13 cellular contexts compared by ENCODE assay signal in the genomic region with DNA sequence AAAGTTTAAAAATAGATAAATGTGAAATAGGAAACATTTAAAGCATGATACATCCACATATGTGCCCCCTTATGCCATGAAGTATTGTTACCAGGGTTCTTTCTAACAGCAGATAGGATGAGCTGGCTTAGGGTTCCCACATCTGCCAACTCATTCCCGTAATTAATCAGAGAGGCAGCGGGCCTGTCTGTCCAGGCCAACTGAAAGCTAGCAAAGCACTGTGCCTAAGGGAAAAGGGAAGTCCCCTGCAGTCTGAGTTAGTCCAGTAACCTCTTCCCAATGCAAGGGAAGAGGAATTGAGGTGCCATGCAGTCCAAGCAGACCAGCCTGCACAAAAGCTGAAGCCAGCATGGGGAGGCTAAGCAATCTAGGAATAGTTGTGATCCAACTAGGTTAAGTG. TPM values are rescaled to one million over a fixed set of nuclear protein-coding genes. Genes with fewer than 3 reads are reported as not detected.
A peak's percentile ranks its signal among the peaks of the same experiment; 100 is the strongest.
DNase-seq lines count a peak whose midpoint lies in the region; ATAC-seq and TF ChIP-seq lines count a peak whose summit lies in the region.
"Had no signal": no experiment of that assay in that cellular context is flagged by ENCODE, and none has a peak within 500 bp of the region (broad histone marks: within the 10 kb centered on the region; RNA-seq: fewer than 3 reads in every experiment).

No MANE protein-coding gene starts in this region.

- no peak for DNase-seq in activated T-cell treated with anti-CD3 and anti-CD28 coated beads, Interleukin-2, amount 50 U/mL, for 24 hours
- DNase-seq in activated T-cell treated with anti-CD3 and anti-CD28 coated beads for 4 hours, result no peak
- DNase-seq in NCI-H1694 (lab: John Stamatoyannopoulos, UW), result peak; percentile 41
- no peak for DNase-seq in activated naive CD8-positive, alpha-beta T cell treated with anti-CD3 and anti-CD28 coated beads for 36 hours
- no peak for DNase-seq in natural killer cell
- no peak for DNase-seq in stimulated activated CD4-positive, alpha-beta T cell treated with anti-CD3 and anti-CD28 coated beads, Interleukin-4, amount 100 ng/mL, for 24 hours
- no peak for DNase-seq in stimulated activated CD4-positive, alpha-beta T cell treated with anti-CD3 and anti-CD28 coated beads, Interleukin-2, amount 100 ng/mL, for 24 hours
- DNase-seq: activated T-cell treated with anti-CD3 and anti-CD28 coated beads, Interleukin-2, amount 50 U/mL, for 4 hours; Caco-2; lower lobe of right lung; NCI-H1105; NCI-H2171 had no signal

- intact Hi-C loops in natural killer cell (cut with micrococcal nuclease), result no loop called here

- TF ChIP-seq CTCF in natural killer cell (IDR thresholded peaks at IDR 0.05), result no peak

- no peak overlapping the region for H3K4me3 Mint-ChIP-seq in activated T-cell treated with anti-CD3 and anti-CD28 coated beads, Interleukin-2, amount 50 U/mL, for 24 hours
- no peak overlapping the region for H3K4me3 Mint-ChIP-seq in activated naive CD8-positive, alpha-beta T cell treated with anti-CD3 and anti-CD28 coated beads for 36 hours
- H3K4me3 Mint-ChIP-seq in natural killer cell, result no peak overlapping the region
- H3K4me3 Mint-ChIP-seq: activated T-cell treated with anti-CD3 and anti-CD28 coated beads, Interleukin-2, amount 50 U/mL, for 4 hours had no signal

- H3K27me3 Mint-ChIP-seq in activated T-cell treated with anti-CD3 and anti-CD28 coated beads, Interleukin-2, amount 50 U/mL, for 24 hours, result no peaks in the 10 kb centered on the region
- no peaks in the 10 kb centered on the region for H3K27me3 Mint-ChIP-seq in activated naive CD8-positive, alpha-beta T cell treated with anti-CD3 and anti-CD28 coated beads for 36 hours
- H3K27me3 Mint-ChIP-seq in natural killer cell (ENCODE audit: low read depth in 2 of 2), result no peaks in the 10 kb centered on the region

- peaks cover 60% of the 10 kb centered on the region for H3K4me1 Mint-ChIP-seq in activated T-cell treated with anti-CD3 and anti-CD28 coated beads, Interleukin-2, amount 50 U/mL, for 24 hours (ENCODE audit: low read depth)
- H3K4me1 Mint-ChIP-seq in activated naive CD8-positive, alpha-beta T cell treated with anti-CD3 and anti-CD28 coated beads for 36 hours, result peaks cover 26% of the 10 kb centered on the region
- peaks cover 5 to 7% of the 10 kb centered on the region in 2 donors for H3K4me1 Mint-ChIP-seq in natural killer cell

- H3K36me3 Mint-ChIP-seq in activated T-cell treated with anti-CD3 and anti-CD28 coated beads, Interleukin-2, amount 50 U/mL, for 24 hours (ENCODE audit: low read depth), result peaks cover 95% of the 10 kb centered on the region
- peaks cover 44% of the 10 kb centered on the region for H3K36me3 Mint-ChIP-seq in activated naive CD8-positive, alpha-beta T cell treated with anti-CD3 and anti-CD28 coated beads for 36 hours
- H3K36me3 Mint-ChIP-seq in natural killer cell, result peaks cover 25% of the 10 kb centered on the region

- ATAC-seq in natural killer cell (no peak), HG02642 (IDR thresholded peaks at IDR 0.05; ENCODE audit: poor library complexity, unreplicated experiment) (no peak)
- ATAC-seq: activated T-cell treated with anti-CD3 and anti-CD28 coated beads, Interleukin-2, amount 50 U/mL, for 4 hours; lower lobe of right lung had no signal

- peak overlapping the region; percentile 81 for H3K27ac Mint-ChIP-seq in activated T-cell treated with anti-CD3 and anti-CD28 coated beads, Interleukin-2, amount 50 U/mL, for 24 hours
- peak overlapping the region; percentile 45 for H3K27ac Mint-ChIP-seq in activated naive CD8-positive, alpha-beta T cell treated with anti-CD3 and anti-CD28 coated beads for 36 hours
- peak overlapping the region; percentile 20 to 62 for H3K27ac Mint-ChIP-seq in natural killer cell

- no peaks in the 10 kb centered on the region for H3K9me3 Mint-ChIP-seq in activated T-cell treated with anti-CD3 and anti-CD28 coated beads, Interleukin-2, amount 50 U/mL, for 24 hours
- H3K9me3 Mint-ChIP-seq in activated naive CD8-positive, alpha-beta T cell treated with anti-CD3 and anti-CD28 coated beads for 36 hours, result no peaks in the 10 kb centered on the region
- no peaks in the 10 kb centered on the region for H3K9me3 Mint-ChIP-seq in natural killer cell
- H3K9me3 Mint-ChIP-seq: activated T-cell treated with anti-CD3 and anti-CD28 coated beads, Interleukin-2, amount 50 U/mL, for 4 hours had no signal

RNA-seq across cellular contexts. Expression of a gene that starts 18.3 kb away (rescaled TPM):
- total RNA-seq in activated naive CD8-positive, alpha-beta T cell treated with anti-CD3 and anti-CD28 coated beads for 36 hours, result 10 to 100 TPM; 12.9 to 13.4 TPM
- 1 to 10 TPM in 2 of 3 donors, under 1 TPM in 1; 0.75 to 2.3 (median 1.1) TPM for total RNA-seq in natural killer cell

RNA-seq across cellular contexts. Expression of a gene that starts 55.4 kb away (rescaled TPM):
- 100 to 1,000 TPM; 117 to 118 TPM for total RNA-seq in activated naive CD8-positive, alpha-beta T cell treated with anti-CD3 and anti-CD28 coated beads for 36 hours
- total RNA-seq in natural killer cell, result 100 to 1,000 TPM; 129 to 153 (median 137) TPM

Comparison
In these comparisons a context has a peak if more than half of its experiments do, and no peak if none do; other contexts are left out.
1. RNA of a gene that starts 18.3 kb away (total RNA-seq): 12.9 to 13.4 TPM in activated naive CD8-positive, alpha-beta T cell treated with anti-CD3 and anti-CD28 coated beads for 36 hours; 0.75 to 2.3 TPM in natural killer cell; every median in the first group is over 4 times any median in the second.
2. Peak in every context shown above with its lines, with median percentiles within 50 percentile points of each other: H3K27ac Mint-ChIP-seq.